In the genomic region with DNA sequence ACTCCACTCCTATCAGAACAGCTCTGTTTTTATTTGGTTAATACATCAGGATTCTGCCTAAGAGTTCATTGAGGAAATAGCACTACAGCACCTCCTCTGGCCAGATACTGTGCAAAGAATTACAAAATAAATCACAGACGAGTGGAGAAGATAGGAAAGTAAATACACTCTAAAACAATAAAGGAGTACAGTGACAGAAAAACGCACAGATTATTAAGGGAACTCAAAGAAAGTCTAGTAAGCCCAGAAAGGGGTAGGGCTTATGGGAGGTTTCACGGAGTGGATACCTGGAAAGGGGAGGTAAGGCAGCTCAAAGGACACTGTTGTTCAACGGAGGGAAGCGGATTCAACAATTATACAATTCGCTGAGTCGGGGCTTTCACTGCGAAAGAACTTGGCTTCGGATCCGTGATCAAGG, we compare ENCODE assay signal across 8 cellular contexts. TPM values are rescaled to one million over a fixed set of nuclear protein-coding genes. Genes with fewer than 3 reads are reported as not detected.
DNase-seq lines count a peak whose midpoint lies in the region; ATAC-seq, FAIRE-seq and TF ChIP-seq lines count a peak whose summit lies in the region.

No MANE protein-coding gene starts in this region.

- peaks cover 0 to 9% (median 4%) of the 10 kb centered on the region in 3 donors for H3K4me1 ChIP-seq in pancreas

- ATAC-seq in GM21526 (IDR thresholded peaks at IDR 0.05; ENCODE audit: low FRiP score, unreplicated experiment) (peak; percentile 19), pancreas (peak; percentile 59 to 68 (median 60))
- peak; percentile 14 for ATAC-seq in activated CD8-positive, alpha-beta T cell treated with anti-CD3 and anti-CD28 coated beads for 36 hours

- H3K9me3 ChIP-seq in pancreas, result no peaks in the 10 kb centered on the region

- peaks cover 28% of the 10 kb centered on the region for H3K36me3 Mint-ChIP-seq in activated CD8-positive, alpha-beta T cell treated with anti-CD3 and anti-CD28 coated beads for 36 hours (ENCODE audit: low read depth)

- no peaks in the 10 kb centered on the region for H3K27me3 ChIP-seq in pancreas

- peak overlapping the region; percentile 24 to 74 (median 46) for H3K4me3 ChIP-seq in pancreas

- peaks cover 19% of the 10 kb centered on the region for H3K4me1 Mint-ChIP-seq in activated CD8-positive, alpha-beta T cell treated with anti-CD3 and anti-CD28 coated beads for 36 hours (ENCODE audit: low read depth)

- no peak for FAIRE-seq in pancreas (lab: Jason Lieb, UNC)

- H3K36me3 ChIP-seq in pancreas, result no peaks in the 10 kb centered on the region

- POLR2A ChIA-PET in activated CD8-positive, alpha-beta T cell treated with anti-CD3 and anti-CD28 coated beads for 36 hours (lab: Charles Lee), result interaction anchor here (0.6 to 1.1 kb wide), 5 partner anchors 11 to 807 kb away, joined by 3 to 4 read pairs (median 3); no protein-coding TSS in a partner anchor

- DNase-seq in DMS53 treated with DMSO at 0.1 percent for 48 hours (lab: John Stamatoyannopoulos, UW; ENCODE audit: unreplicated experiment) (peak; percentile 100), M059J (ENCODE audit: low read depth) (peak; percentile 45), glomerular visceral epithelial cell (ENCODE audit: extremely low spot score) (peak; percentile 8), pancreas (no peak), NCI-H526 treated with DMSO at 0.1 percent for 48 hours (lab: John Stamatoyannopoulos, UW) (no peak)
- peak; percentile 44 for DNase-seq in activated CD8-positive, alpha-beta T cell treated with anti-CD3 and anti-CD28 coated beads for 36 hours
- no peak for DNase-seq in stimulated activated CD4-positive, alpha-beta T cell treated with anti-CD3 and anti-CD28 coated beads, Interleukin-4, amount 100 ng/mL, for 24 hours

- H3K27ac ChIP-seq in pancreas, result peak overlapping the region; percentile 75 to 96 (median 94)

- H3K27ac Mint-ChIP-seq in activated CD8-positive, alpha-beta T cell treated with anti-CD3 and anti-CD28 coated beads for 36 hours, result peak overlapping the region; percentile 98

- peak; percentile 60 for TF ChIP-seq CTCF in activated CD8-positive, alpha-beta T cell treated with anti-CD3 and anti-CD28 coated beads for 36 hours (IDR thresholded peaks at IDR 0.05)
- peak in 2 of 4 donors; percentile 12 to 18 for TF ChIP-seq CTCF in pancreas (IDR thresholded peaks at IDR 0.05)

- intact Hi-C loops in activated CD8-positive, alpha-beta T cell treated with anti-CD3 and anti-CD28 coated beads for 36 hours (cut with micrococcal nuclease), result no loop called here
- intact Hi-C loops in pancreas (cut with DNase I), result no loop called here

- 0% methylated on average over 10 of the region's 10 CpGs for WGBS in pancreas, 2 donors

- CTCF ChIA-PET in activated CD8-positive, alpha-beta T cell treated with anti-CD3 and anti-CD28 coated beads for 36 hours (lab: Charles Lee), result interaction anchor here (0.6 to 5.5 kb wide), 22 partner anchors 8 to 529 kb away, joined by 3 to 45 read pairs (median 4); partner anchors contain the start of genes CCDC184 and TMEM106C

- H3K27me3 Mint-ChIP-seq in activated CD8-positive, alpha-beta T cell treated with anti-CD3 and anti-CD28 coated beads for 36 hours, result peaks cover 3% of the 10 kb centered on the region

- peak overlapping the region; percentile 84 for H3K4me3 Mint-ChIP-seq in activated CD8-positive, alpha-beta T cell treated with anti-CD3 and anti-CD28 coated beads for 36 hours

- H3K9me3 Mint-ChIP-seq in activated CD8-positive, alpha-beta T cell treated with anti-CD3 and anti-CD28 coated beads for 36 hours, result peaks cover 2% of the 10 kb centered on the region

RNA-seq across cellular contexts. Expression of gene OR10AD1, which starts 5.5 kb away (rescaled TPM):
- total RNA-seq in M059J (2014; rRNA removed; shearing (Covaris generic)), result not detected in 2 replicates
- total RNA-seq in activated CD8-positive, alpha-beta T cell treated with anti-CD3 and anti-CD28 coated beads for 36 hours, result not detected
- not detected for total RNA-seq in pancreas
- not detected for polyA plus RNA-seq in pancreas

RNA-seq across cellular contexts. Expression of gene CCDC184, which starts 14.1 kb away (rescaled TPM):
- 0.12 TPM in 1 of 2 replicates, not detected in the other for total RNA-seq in M059J (2014; rRNA removed; shearing (Covaris generic))
- under 1 TPM; 0.25 to 0.34 TPM for total RNA-seq in activated CD8-positive, alpha-beta T cell treated with anti-CD3 and anti-CD28 coated beads for 36 hours
- under 1 TPM; 0.16 to 0.76 (median 0.34) TPM for total RNA-seq in pancreas
- polyA plus RNA-seq in pancreas, result 1 to 10 TPM in 1 of 2 donors, under 1 TPM in 1; 0.61 to 3.1 TPM

RNA-seq across cellular contexts. Expression of gene ASB8, which starts 40.2 kb away (rescaled TPM):
- total RNA-seq in M059J (2014; rRNA removed; shearing (Covaris generic)), result 23.9 and 43.6 TPM in 2 replicates
- total RNA-seq in activated CD8-positive, alpha-beta T cell treated with anti-CD3 and anti-CD28 coated beads for 36 hours, result 10 to 100 TPM; 20.9 to 27.2 TPM
- 10 to 100 TPM; 17.6 to 27.6 (median 20.7) TPM for total RNA-seq in pancreas
- 10 to 100 TPM in 1 of 2 donors, 1 to 10 TPM in 1; 8.1 to 17.0 TPM for polyA plus RNA-seq in pancreas

Comparison
In these comparisons a context has a peak if more than half of its experiments do, and no peak if none do; other contexts are left out.
1. DNase-seq: peak in DMS53 treated with DMSO at 0.1 percent for 48 hours (single experiment), M059J (single experiment), activated CD8-positive, alpha-beta T cell treated with anti-CD3 and anti-CD28 coated beads for 36 hours (single experiment) and glomerular visceral epithelial cell (single experiment); none in pancreas (0 of 6), stimulated activated CD4-positive, alpha-beta T cell treated with anti-CD3 and anti-CD28 coated beads, Interleukin-4, amount 100 ng/mL, for 24 hours (single experiment) and NCI-H526 treated with DMSO at 0.1 percent for 48 hours (single experiment).
2. Peak in every context shown above with its lines, with median percentiles within 50 percentile points of each other: ATAC-seq.